Comparison of ENCODE assay signal across 9 cellular contexts in the genomic region with DNA sequence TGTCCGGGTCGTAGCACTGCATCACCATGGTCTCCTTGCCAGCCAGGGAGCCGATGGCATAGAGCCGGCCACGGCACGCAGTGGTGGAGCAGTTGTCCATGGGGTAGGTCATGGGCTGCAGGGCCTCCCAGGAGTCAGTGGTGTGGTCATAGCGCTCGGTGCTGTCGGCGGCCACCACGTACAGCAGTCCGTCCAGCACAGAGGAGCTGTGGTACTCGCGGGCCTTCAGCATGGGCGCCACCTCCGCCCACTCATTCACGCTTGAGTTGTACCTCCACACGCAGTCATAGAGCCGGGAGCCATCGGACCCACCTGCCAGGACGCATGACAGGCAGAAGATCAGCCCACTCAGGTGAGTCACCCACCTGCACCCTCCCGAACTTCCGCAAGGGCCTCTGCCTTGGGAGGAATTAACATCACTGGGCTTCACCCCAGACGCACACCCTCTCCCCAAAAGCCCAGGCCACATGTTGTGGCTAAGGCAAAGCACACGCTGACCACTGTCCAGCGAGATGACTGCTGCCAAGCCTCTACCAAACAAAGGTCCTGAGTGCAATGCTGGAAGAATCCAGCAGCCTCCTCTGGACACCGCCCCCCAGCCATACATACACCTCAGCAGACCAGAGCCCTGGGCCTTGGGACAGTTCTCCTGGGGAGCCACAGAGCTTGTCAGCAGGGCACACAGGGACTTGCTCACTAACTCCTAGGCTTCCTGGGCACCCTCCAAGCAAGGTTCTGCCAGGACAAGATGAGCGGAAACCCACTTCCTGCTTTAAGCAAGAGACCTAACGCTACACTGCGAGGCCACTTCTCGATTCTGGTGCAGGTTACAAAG. TPM values are rescaled to one million over a fixed set of nuclear protein-coding genes. Genes with fewer than 3 reads are reported as not detected.
A peak's percentile ranks its signal among the peaks of the same experiment; 100 is the strongest.
DNase-seq lines count a peak whose midpoint lies in the region; ATAC-seq and TF ChIP-seq lines count a peak whose summit lies in the region.
"Had no signal": no experiment of that assay in that cellular context is flagged by ENCODE, and none has a peak within 500 bp of the region (broad histone marks: within the 10 kb centered on the region; RNA-seq: fewer than 3 reads in every experiment).

No MANE protein-coding gene starts in this region.

- H3K9me3 ChIP-seq in H9 (ENCODE audit: control insufficient read depth, low read depth, low read length) = no peaks in the 10 kb centered on the region

- intact Hi-C loops in dendritic cell treated with granulocyte-macrophage colony-stimulating factor and Interleukin-4, amounts not matched to agents 40 ng/mL and 50 ng/mL, for 4 days (cut with micrococcal nuclease) = no loop called here

- H2BK5ac ChIP-seq in H9 (ENCODE audit: insufficient read length, low read length) = no peak overlapping the region

- H3T11ph ChIP-seq in H9 (ENCODE audit: low read length) = no peak overlapping the region

- peaks cover 18% of the 10 kb centered on the region; the same call in 1 of the 2 replicates for H3K79me2 ChIP-seq in H9 (ENCODE audit: insufficient read depth, low read length)

- no peak overlapping the region for H2BK120ac ChIP-seq in H9 (ENCODE audit: low read depth, low read length, poor library complexity, severe bottlenecking)

- H2BK20ac ChIP-seq in H9 (ENCODE audit: low read depth, low read length, poor library complexity, severe bottlenecking) = no peak overlapping the region

- H3K27ac ChIP-seq in H9 (ENCODE audit: insufficient read length, low read depth, low read length) = no peak overlapping the region

- no peak overlapping the region for H2AK5ac ChIP-seq in H9 (ENCODE audit: insufficient read length, low read length)

- H3K4me3 Mint-ChIP-seq in H9 = peak overlapping the region; percentile 30 to 42; a peak in 3 of 5 replicates
- peak overlapping the region; percentile 92 for H3K4me3 Mint-ChIP-seq in dendritic cell treated with granulocyte-macrophage colony-stimulating factor and Interleukin-4, amounts not matched to agents 40 ng/mL and 50 ng/mL, for 4 days

- peaks cover 2% of the 10 kb centered on the region for H4K20me1 ChIP-seq in H9 (ENCODE audit: control insufficient read depth, insufficient read depth, insufficient read length)

- peak overlapping the region in 1 of 3 experiments; percentile 67; a peak in 1 of 7 replicates for H3K27ac Mint-ChIP-seq in H9
- peak overlapping the region; percentile 98 for H3K27ac Mint-ChIP-seq in dendritic cell treated with granulocyte-macrophage colony-stimulating factor and Interleukin-4, amounts not matched to agents 40 ng/mL and 50 ng/mL, for 4 days

- ATAC-seq in activated CD4-positive, CD25-positive, alpha-beta regulatory T cell treated with anti-CD3 and anti-CD28 coated beads, Interleukin-2, amount 50 U/mL, for 24 hours = peak; percentile 10 to 15
- no peak for ATAC-seq in GM18505 (IDR thresholded peaks at IDR 0.05; ENCODE audit: unreplicated experiment)

- H4K91ac ChIP-seq in H9 (ENCODE audit: insufficient read length, low read depth, low read length) = no peak overlapping the region

- H3K36me3 Mint-ChIP-seq in H9 (ENCODE audit: insufficient read depth in 1 of 3, low read depth in 3 of 3) = peaks cover 18 to 56% (median 44%) of the 10 kb centered on the region in 3 experiments
- H3K36me3 Mint-ChIP-seq in dendritic cell treated with granulocyte-macrophage colony-stimulating factor and Interleukin-4, amounts not matched to agents 40 ng/mL and 50 ng/mL, for 4 days (ENCODE audit: low read depth) = peaks cover 76% of the 10 kb centered on the region

- H2BK15ac ChIP-seq in H9 (ENCODE audit: low read depth, low read length) = no peak overlapping the region

- no peak overlapping the region for H2AFZ ChIP-seq in H9 (ENCODE audit: low read length)

- H4K5ac ChIP-seq in H9 (ENCODE audit: insufficient read length, low read depth, low read length) = no peak overlapping the region

- H3K56ac ChIP-seq in H9 (ENCODE audit: insufficient read length, low read depth, low read length) = no peak overlapping the region

- DNase-seq in H9 (no peak), occipital lobe (lab: John Stamatoyannopoulos, UW) (peak; percentile 30), cerebellar nuclear complex (lab: John Stamatoyannopoulos, UW) (no peak), AG20443 (ENCODE audit: low spot score) (no peak), glomerular visceral epithelial cell (ENCODE audit: extremely low spot score) (no peak)

- H3K23me2 ChIP-seq in H9 (ENCODE audit: insufficient read length, low read depth, low read length, poor library complexity, severe bottlenecking) = peaks cover 21% of the 10 kb centered on the region

- H3K79me1 ChIP-seq in H9 (ENCODE audit: insufficient read depth, low read depth, low read length, poor library complexity, severe bottlenecking) = no peaks in the 10 kb centered on the region

- TF ChIP-seq POLR2A in GM18505 (IDR thresholded peaks at IDR 0.05; ENCODE audit: borderline replicate concordance, extremely low read depth, insufficient read depth, insufficient read length) = no peak

- H3K18ac ChIP-seq in H9 (ENCODE audit: insufficient read length, low read depth, low read length) = no peak overlapping the region

- H3K27me3 ChIP-seq in H9 (ENCODE audit: insufficient read depth, low read length) = no peaks in the 10 kb centered on the region

- no peaks in the 10 kb centered on the region for H3K27me3 Mint-ChIP-seq in H9 (ENCODE audit: low read depth)
- H3K27me3 Mint-ChIP-seq in dendritic cell treated with granulocyte-macrophage colony-stimulating factor and Interleukin-4, amounts not matched to agents 40 ng/mL and 50 ng/mL, for 4 days = no peaks in the 10 kb centered on the region

- TF ChIP-seq CTCF in H9 (conservative IDR thresholded peaks at IDR 0.05) = no peak

- no peak overlapping the region for H2BK12ac ChIP-seq in H9 (ENCODE audit: insufficient read length, low read depth, low read length)

- no peak overlapping the region for H3K4ac ChIP-seq in H9 (ENCODE audit: low read depth, low read length)

- H3K9ac ChIP-seq in H9 (ENCODE audit: extremely low read depth, insufficient read length, low read length) = no peak overlapping the region

- H3K23ac ChIP-seq in H9 (ENCODE audit: insufficient read length, low read depth, low read length) = no peak overlapping the region

- H3K14ac ChIP-seq in H9 (ENCODE audit: insufficient read depth, low read length) = no peak overlapping the region

- no peak overlapping the region for H3K4me2 ChIP-seq in H9 (ENCODE audit: insufficient read depth, insufficient read length, low read length)

- no CpG with 5 or more reads among the region's 31 CpGs for WGBS in H9 (ENCODE audit: extremely low coverage, insufficient read length, low lambda C conversion rate)

- H3K9me3 Mint-ChIP-seq in H9 = no peaks in the 10 kb centered on the region
- no peaks in the 10 kb centered on the region for H3K9me3 Mint-ChIP-seq in dendritic cell treated with granulocyte-macrophage colony-stimulating factor and Interleukin-4, amounts not matched to agents 40 ng/mL and 50 ng/mL, for 4 days

- no peak overlapping the region for H4K8ac ChIP-seq in H9 (replicated peaks; ENCODE audit: insufficient read length, low read depth, low read length)

- peaks cover 27 to 28% of the 10 kb centered on the region in 2 experiments for H3K4me1 Mint-ChIP-seq in H9
- H3K4me1 Mint-ChIP-seq in dendritic cell treated with granulocyte-macrophage colony-stimulating factor and Interleukin-4, amounts not matched to agents 40 ng/mL and 50 ng/mL, for 4 days (ENCODE audit: low read depth) = peaks cover 74% of the 10 kb centered on the region

- H3K4me1 ChIP-seq in H9 (ENCODE audit: insufficient read depth, low read length) = no peaks in the 10 kb centered on the region

RNA-seq across cellular contexts. Expression of gene KLHL21, which starts 3.3 kb away (rescaled TPM):
- total RNA-seq in H9 (2021) = 31.9 and 32.7 TPM in 2 replicates
- total RNA-seq in occipital lobe = 8.7 TPM

RNA-seq across cellular contexts. Expression of gene PHF13, which starts 14.2 kb away (rescaled TPM):
- 55.8 and 56.4 TPM in 2 replicates for total RNA-seq in H9 (2021)
- 17.0 TPM for total RNA-seq in occipital lobe

RNA-seq across cellular contexts. Expression of gene ZBTB48, which starts 19.6 kb away (rescaled TPM):
- total RNA-seq in H9 (2021) (30.3 and 33.2 TPM in 2 replicates), occipital lobe (15.1 TPM)

RNA-seq across cellular contexts. Expression of gene THAP3, which starts 25.3 kb away (rescaled TPM):
- 14.0 and 15.3 TPM in 2 replicates for total RNA-seq in H9 (2021)
- total RNA-seq in occipital lobe = 23.7 TPM

RNA-seq across cellular contexts. Expression of gene TAS1R1, which starts 44.3 kb away (rescaled TPM):
- total RNA-seq in H9 (2021) (not detected in 2 replicates), occipital lobe (not detected)
- total RNA-seq: lung microvascular endothelial cell had no signal
